In the genomic region with DNA sequence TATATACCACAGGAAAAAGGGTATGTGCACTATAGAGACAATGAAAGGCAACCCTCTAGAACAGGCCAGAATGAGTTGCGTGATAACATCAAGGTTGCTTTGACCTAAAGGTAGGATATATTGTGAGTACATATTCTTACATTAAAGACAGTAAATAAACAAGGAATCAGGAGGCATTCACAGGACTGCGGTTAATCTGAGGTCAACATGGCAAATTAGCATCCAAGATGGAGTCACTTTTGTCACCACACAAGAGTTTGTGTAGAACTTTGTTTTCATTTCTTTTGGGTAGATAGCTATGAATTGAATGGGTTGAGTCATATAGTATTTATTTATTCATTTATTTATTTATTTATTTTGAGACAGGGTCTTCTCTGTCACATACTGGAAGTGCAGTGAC, we compare ENCODE assay signal across 1 cellular context.
TF ChIP-seq lines count a peak whose summit lies in the region.

No MANE protein-coding gene starts in this region.

TF ChIP-seq in WTC11, 78 proteins besides CTCF, POLR2A, EP300 and RAD21 (continued from another document):
- TF ChIP-seq ZNF532 (CRISPR knock-in tag; IDR thresholded peaks at IDR 0.05; ENCODE audit: borderline replicate concordance) = no peak
- TF ChIP-seq, protein P1, sequence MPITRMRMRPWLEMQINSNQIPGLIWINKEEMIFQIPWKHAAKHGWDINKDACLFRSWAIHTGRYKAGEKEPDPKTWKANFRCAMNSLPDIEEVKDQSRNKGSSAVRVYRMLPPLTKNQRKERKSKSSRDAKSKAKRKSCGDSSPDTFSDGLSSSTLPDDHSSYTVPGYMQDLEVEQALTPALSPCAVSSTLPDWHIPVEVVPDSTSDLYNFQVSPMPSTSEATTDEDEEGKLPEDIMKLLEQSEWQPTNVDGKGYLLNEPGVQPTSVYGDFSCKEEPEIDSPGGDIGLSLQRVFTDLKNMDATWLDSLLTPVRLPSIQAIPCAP (CRISPR knock-in tag; IDR thresholded peaks at IDR 0.05) = no peak
